7 cellular contexts compared by ENCODE assay signal in genomic region chr9:137611623-137612609, GRCh38. TPM values are rescaled to one million over a fixed set of nuclear protein-coding genes. Genes with fewer than 3 reads are reported as not detected.
DNase-seq lines count a peak whose midpoint lies in the region; ATAC-seq and TF ChIP-seq lines count a peak whose summit lies in the region.

No MANE protein-coding gene starts in this region.

- H3K27me3 ChIP-seq in upper lobe of right lung = no peaks in the 10 kb centered on the region

- H3K27ac ChIP-seq in upper lobe of right lung = peak overlapping the region; percentile 87

- H3K9me3 ChIP-seq in upper lobe of right lung = no peaks in the 10 kb centered on the region

- H3K4me3 ChIP-seq in upper lobe of right lung = no peak overlapping the region

- DNase-seq in H4 (ENCODE audit: low spot score) (peak; percentile 80), NCI-H510A (lab: John Stamatoyannopoulos, UW) (peak; percentile 82), astrocyte of the hippocampus (ENCODE audit: low read depth, low spot score) (peak; percentile 76), left lobe of liver (ENCODE audit: low spot score) (peak; percentile 55), upper lobe of right lung (peak; percentile 95), NCI-H526 treated with DMSO at 0.1 percent for 48 hours (lab: John Stamatoyannopoulos, UW) (no peak)

- peak; percentile 1 for ATAC-seq in left lobe of liver
- ATAC-seq in upper lobe of right lung = peak; percentile 91
- ATAC-seq in HG03175 (IDR thresholded peaks at IDR 0.05; ENCODE audit: unreplicated experiment) = no peak

- no peak for TF ChIP-seq CTCF in upper lobe of right lung (IDR thresholded peaks at IDR 0.05)

- H3K36me3 ChIP-seq in upper lobe of right lung = peaks cover 37% of the 10 kb centered on the region

- H3K4me1 ChIP-seq in upper lobe of right lung = peaks cover 53% of the 10 kb centered on the region

- intact Hi-C loops in upper lobe of right lung (cut with DNase I) = no loop called here

RNA-seq across cellular contexts. Expression of gene ARRDC1, which starts 6.4 kb away (rescaled TPM):
- 11.6 and 26.5 TPM in 2 replicates for total RNA-seq in H4 (2014; rRNA removed; shearing (Covaris generic))
- total RNA-seq in left lobe of liver = 29.0 TPM
- 69.1 TPM for total RNA-seq in upper lobe of right lung

RNA-seq across cellular contexts. Expression of gene EHMT1, which starts 6.9 kb away (rescaled TPM):
- 18.6 and 19.5 TPM in 2 replicates for total RNA-seq in H4 (2014; rRNA removed; shearing (Covaris generic))
- total RNA-seq in left lobe of liver = 64.2 TPM
- total RNA-seq in upper lobe of right lung = 82.7 TPM

RNA-seq across cellular contexts. Expression of gene ZMYND19, which starts 21.6 kb away (rescaled TPM):
- total RNA-seq in H4 (2014; rRNA removed; shearing (Covaris generic)) = 21.3 and 26.8 TPM in 2 replicates
- total RNA-seq in left lobe of liver = 13.0 TPM
- 18.3 TPM for total RNA-seq in upper lobe of right lung

RNA-seq across cellular contexts. Expression of gene DPH7, which starts 33.2 kb away (rescaled TPM):
- total RNA-seq in H4 (2014; rRNA removed; shearing (Covaris generic)) = 15.3 and 16.1 TPM in 2 replicates
- total RNA-seq in left lobe of liver (14.4 TPM), upper lobe of right lung (30.2 TPM)
